Comparison of ENCODE assay signal across 8 cellular contexts in genomic region chr18:31497711-31498449, GRCh38. TPM values are rescaled to one million over a fixed set of nuclear protein-coding genes. Genes with fewer than 3 reads are reported as not detected.
DNase-seq lines count a peak whose midpoint lies in the region; ATAC-seq and TF ChIP-seq lines count a peak whose summit lies in the region.

Gene DSG2 (plus strand): TSS chr18:31498177. CDS start chr18:31498252, 75 bp downstream.

- H3K27ac ChIP-seq in PC-3 (ENCODE audit: low read length) (peak within 1 kb of the TSS; percentile 62), breast epithelium (peak within 1 kb of the TSS; percentile 94 to 97)

- H3K27me3 ChIP-seq in PC-3 (ENCODE audit: low read length): no peaks in the 10 kb centered on the region
- H3K27me3 ChIP-seq in breast epithelium: no peaks in the 10 kb centered on the region
- no peaks in the 10 kb centered on the region for H3K27me3 ChIP-seq in kidney epithelial cell (ENCODE audit: control insufficient read depth, insufficient read depth, low read length)

- H3K36me3 ChIP-seq in PC-3 (ENCODE audit: low read depth, low read length) (no peaks in the 10 kb centered on the region), breast epithelium (no peaks in the 10 kb centered on the region), kidney epithelial cell (ENCODE audit: control insufficient read depth, insufficient read depth, low read length) (no peaks in the 10 kb centered on the region)

- no peaks in the 10 kb centered on the region for H4K20me1 ChIP-seq in PC-3 (ENCODE audit: low read length)

- H3K9me3 ChIP-seq in PC-3 (ENCODE audit: low read length): no peaks in the 10 kb centered on the region
- H3K9me3 ChIP-seq in breast epithelium: no peaks in the 10 kb centered on the region

- TF ChIP-seq CTCF in AG10803 (conservative IDR thresholded peaks at IDR 0.05; ENCODE audit: low read length): no peak
- TF ChIP-seq CTCF in PC-3 (conservative IDR thresholded peaks at IDR 0.05; ENCODE audit: low read depth, low read length): no peak
- TF ChIP-seq CTCF in breast epithelium (IDR thresholded peaks at IDR 0.05): no peak
- no peak for TF ChIP-seq CTCF in kidney epithelial cell (IDR thresholded peaks at IDR 0.05; ENCODE audit: insufficient read depth, low read length, poor library complexity, severe bottlenecking)

- intact Hi-C loops in PC-3 (cut with micrococcal nuclease) (no loop called here), breast epithelium (cut with DNase I; ENCODE audit: low total_unique reads) (no loop called here)

- peaks cover 39% of the 10 kb centered on the region for H3K79me2 ChIP-seq in PC-3 (ENCODE audit: low read length)

- H3K4me1 ChIP-seq in PC-3 (ENCODE audit: insufficient read depth, low read length) (peaks cover 7% of the 10 kb centered on the region; the same call in 1 of the 2 replicates), breast epithelium (peaks cover 0 to 4% of the 10 kb centered on the region in 2 donors)

- ATAC-seq in HG03066 (IDR thresholded peaks at IDR 0.05; ENCODE audit: low read depth, unreplicated experiment) (peak; percentile 40), PC-3 (peak; percentile 96)

- H3K9me2 ChIP-seq in PC-3 (replicated peaks; ENCODE audit: low read length): no peaks in the 10 kb centered on the region

- no peaks in the 10 kb centered on the region for H3F3A ChIP-seq in PC-3 (ENCODE audit: low read length, unreplicated experiment)

- TF ChIP-seq POLR2A in GM18951 (IDR thresholded peaks at IDR 0.05; ENCODE audit: extremely low read depth, insufficient read depth, insufficient read length) (peak; percentile 59), breast epithelium (IDR thresholded peaks at IDR 0.05) (no peak)

- POLR2A ChIA-PET in PC-3 (lab: Charles Lee; ENCODE audit: unreplicated experiment): no interaction called here

- H3K9ac ChIP-seq in PC-3 (ENCODE audit: low read length): peak within 1 kb of the TSS; percentile 91

- DNase-seq in AG10803 (ENCODE audit: low read depth) (no peak), PC-3 (peak; percentile 59), breast epithelium (ENCODE audit: low spot score in 2 of 2) (peak; percentile 78 to 84), kidney epithelial cell (ENCODE audit: low read depth) (no peak)
- DNase-seq in stimulated activated CD4-positive, alpha-beta T cell treated with anti-CD3 and anti-CD28 coated beads, TNF-alpha, amount 100 ng/mL, for 48 hours (ENCODE audit: low read depth in 3 of 3): peak in 2 of 3 donors; percentile 0 to 10
- no peak for DNase-seq in activated effector memory CD4-positive, alpha-beta T cell treated with Interleukin-2 at 50 U/mL for 16 hours

- BruUV-seq in PC-3 (replicated peaks; lab: Mats Ljungman, UMichigan): no TSS peak

- CTCF ChIA-PET in PC-3 (lab: Charles Lee): no interaction called here

- in situ Hi-C loops in GM18951 (cut with MboI; ENCODE audit: low sequenced_read_pairs, unreplicated experiment): no loop called here

- H3K4me2 ChIP-seq in PC-3 (ENCODE audit: low read length): peak within 1 kb of the TSS; percentile 85

- H2AFZ ChIP-seq in PC-3 (ENCODE audit: low read length): peak within 1 kb of the TSS; percentile 69

- peak within 1 kb of the TSS; percentile 38 for H3K4me3 ChIP-seq in AG10803 (ENCODE audit: low read length)
- H3K4me3 ChIP-seq in PC-3 (ENCODE audit: low read length): peak within 1 kb of the TSS; percentile 86
- peak within 1 kb of the TSS; percentile 55 to 78 (median 77) for H3K4me3 ChIP-seq in breast epithelium
- peak within 1 kb of the TSS; percentile 95 for H3K4me3 ChIP-seq in kidney epithelial cell (ENCODE audit: low read depth, low read length)

RNA-seq across cellular contexts. Expression of gene DSG2, which starts in this region (rescaled TPM):
- 17.2 and 21.1 TPM in 2 replicates for total RNA-seq in PC-3 (2014; rRNA removed)
- total RNA-seq in breast epithelium: 100 to 1,000 TPM in 1 of 3 donors, 10 to 100 TPM in 2; 14.1 to 125 (median 61.3) TPM
- total RNA-seq in kidney epithelial cell: 154 and 155 TPM in 2 replicates

Comparison
In these comparisons a context has a peak if more than half of its experiments do, and no peak if none do; other contexts are left out.
1. DNase-seq: peak in PC-3 (single experiment), breast epithelium (2 of 2) and stimulated activated CD4-positive, alpha-beta T cell treated with anti-CD3 and anti-CD28 coated beads, TNF-alpha, amount 100 ng/mL, for 48 hours (2 of 3); none in AG10803 (single experiment), kidney epithelial cell (single experiment) and activated effector memory CD4-positive, alpha-beta T cell treated with Interleukin-2 at 50 U/mL for 16 hours (single experiment).
2. H3K4me3 ChIP-seq: peak in every context shown above with its lines; median percentile 95 in kidney epithelial cell; 86 in PC-3; 77 in breast epithelium; 38 in AG10803.